27 cellular contexts compared by ENCODE assay signal in the genomic region with DNA sequence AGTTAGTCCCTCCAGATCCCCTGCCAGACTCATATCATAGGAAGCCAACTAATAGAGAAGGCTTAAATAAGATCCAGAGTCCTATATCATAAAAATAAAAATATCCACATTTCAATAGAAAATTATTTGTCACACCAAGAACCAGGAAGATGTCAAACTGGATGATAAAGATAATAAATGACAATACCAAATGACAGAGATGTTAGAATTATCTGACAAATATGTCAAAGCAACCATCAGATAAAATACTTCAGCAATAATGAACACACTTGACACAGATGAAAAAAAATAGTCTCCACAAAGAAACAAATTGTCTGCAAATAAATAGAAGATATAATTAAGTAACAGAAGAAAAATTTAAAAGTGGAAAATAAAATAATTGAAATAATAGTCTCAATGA.
"Had no signal": no experiment of that assay in that cellular context is flagged by ENCODE, and none has a peak within 500 bp of the region (broad histone marks: within the 10 kb centered on the region; RNA-seq: fewer than 3 reads in every experiment).

No MANE protein-coding gene starts in this region.

- H3K4me1 ChIP-seq: stomach, suprapubic skin, testis, thyroid gland, tibial artery, tibial nerve, transverse colon, upper lobe of left lung, upper lobe of right lung, uterus, vagina had no signal

- H3K36me3 ChIP-seq: stomach, suprapubic skin, thoracic aorta, thyroid gland, tibial artery, tibial nerve, transverse colon, upper lobe of left lung, upper lobe of right lung, uterus, vagina had no signal

- H3K4me3 ChIP-seq: stomach, suprapubic skin, testis, thoracic aorta, thyroid gland, tibial artery, tibial nerve, transverse colon, upper lobe of left lung, upper lobe of right lung, uterus, vagina had no signal

- FAIRE-seq: urothelium cell line had no signal

- ATAC-seq: stimulated activated effector memory CD8-positive, alpha-beta T cell treated with anti-CD3 and anti-CD28 coated beads, Interleukin-12 subunit alpha, Interleukin-12 subunit beta, amount 100 ng/mL, for 72 hours; stimulated activated memory B cell treated with anti-CD40 and anti-IgM and Interleukin-4, amounts not matched to agents 10 μg/mL and 1 μg/mL and 100 μg/mL, for 72 hours; stimulated activated naive B cell treated with anti-CD40 and anti-IgM and Interleukin-4, amounts not matched to agents 10 μg/mL and 1 μg/mL and 100 μg/mL, for 72 hours; stimulated activated naive CD8-positive, alpha-beta T cell treated with anti-CD3 and anti-CD28 coated beads, Interleukin-15, amount 100 ng/mL, for 72 hours; stimulated activated naive CD8-positive, alpha-beta T cell treated with anti-CD3 and anti-CD28 coated beads, Interleukin-15, Interleukin-2, amounts not matched to agents 100 U/mL and 50 U/mL, for 24 hours; upper lobe of right lung had no signal

- H3K9me3 ChIP-seq: suprapubic skin, testis, thoracic aorta, thyroid gland, tibial artery, transverse colon, upper lobe of left lung, upper lobe of right lung, uterus, vagina had no signal

- H3K27me3 ChIP-seq: stomach, suprapubic skin, testis, thyroid gland, tibial artery, tibial nerve, transverse colon, upper lobe of left lung, upper lobe of right lung, uterus, vagina had no signal

- DNase-seq: stimulated activated CD4-positive, alpha-beta T cell treated with anti-CD3 and anti-CD28 coated beads, Interleukin-2, amount 100 ng/mL, for 48 hours; stimulated activated CD4-positive, alpha-beta T cell treated with anti-CD3 and anti-CD28 coated beads, Interleukin-4, amount 100 ng/mL, for 1 hour; stimulated activated CD4-positive, alpha-beta T cell treated with anti-CD3 and anti-CD28 coated beads, Interleukin-4, amount 100 ng/mL, for 24 hours; stimulated activated CD4-positive, alpha-beta T cell treated with anti-CD3 and anti-CD28 coated beads, Interleukin-4, amount 100 ng/mL, for 4 hours; stimulated activated CD8-positive, alpha-beta memory T cell treated with anti-CD3 and anti-CD28 coated beads, Interleukin-4, amount 100 ng/mL, for 48 hours; stimulated activated naive B cell treated with anti-CD40 and anti-IgM and Interleukin-4, amounts not matched to agents 10 μg/mL and 1 μg/mL and 100 μg/mL, for 72 hours; stimulated activated naive CD4-positive, alpha-beta T cell; stimulated activated naive CD4-positive, alpha-beta T cell treated with Interleukin-2 at 50 U/mL for 16 hours; stimulated activated naive CD8-positive, alpha-beta T cell treated with anti-CD3 and anti-CD28 coated beads, Interleukin-15, amount 100 ng/mL, for 72 hours; stimulated activated naive CD8-positive, alpha-beta T cell treated with anti-CD3 and anti-CD28 coated beads, Interleukin-15, Interleukin-2, amounts not matched to agents 100 U/mL and 50 U/mL, for 24 hours; stomach; substantia nigra; testis; thyroid gland; tibial artery; transverse colon; trophoblast cell; upper lobe of left lung; upper lobe of right lung; uterus had no signal

- H3K27ac ChIP-seq: stomach, suprapubic skin, testis, thoracic aorta, thyroid gland, tibial artery, tibial nerve, transverse colon, upper lobe of left lung, upper lobe of right lung, uterus, vagina had no signal
